In genomic region chr5:75355236-75355635, GRCh38 we compare ENCODE assay signal across 2 cellular contexts.
TF ChIP-seq lines count a peak whose summit lies in the region.

No MANE protein-coding gene starts in this region.

TF ChIP-seq in A549, 52 proteins besides CTCF, POLR2A, EP300 and RAD21:
- TF ChIP-seq HEYL (CRISPR knock-in tag; IDR thresholded peaks at IDR 0.05) (no peak), RARB (CRISPR knock-in tag; IDR thresholded peaks at IDR 0.05) (no peak), MAX (IDR thresholded peaks at IDR 0.05) (no peak), RFX5 (IDR thresholded peaks at IDR 0.05) (no peak), TP53 (CRISPR knock-in tag; IDR thresholded peaks at IDR 0.05) (no peak), NFE2L2 (conservative IDR thresholded peaks at IDR 0.05; ENCODE audit: low read length) (no peak), NR3C1 (IDR thresholded peaks at IDR 0.05) (no peak), CEBPB (IDR thresholded peaks at IDR 0.05) (no peak)

TF ChIP-seq in IMR-90, 13 proteins besides CTCF, POLR2A, EP300 and RAD21:
- no peak for TF ChIP-seq CEBPB (IDR thresholded peaks at IDR 0.05; ENCODE audit: low read depth, low read length)
- TF ChIP-seq RCOR1 (IDR thresholded peaks at IDR 0.05; ENCODE audit: insufficient replicate concordance, low read length): no peak
- no peak for TF ChIP-seq MAZ (IDR thresholded peaks at IDR 0.05; ENCODE audit: borderline replicate concordance, low read depth, low read length)
- no peak for TF ChIP-seq CHD1 (IDR thresholded peaks at IDR 0.05; ENCODE audit: low read depth, low read length)
- TF ChIP-seq USF2 (IDR thresholded peaks at IDR 0.05; ENCODE audit: low read depth, low read length): no peak
- no peak for TF ChIP-seq RFX5 (IDR thresholded peaks at IDR 0.05; ENCODE audit: low read depth, low read length)
- TF ChIP-seq NFE2L2 (IDR thresholded peaks at IDR 0.05; ENCODE audit: low read depth, low read length): no peak
- TF ChIP-seq, protein P1, sequence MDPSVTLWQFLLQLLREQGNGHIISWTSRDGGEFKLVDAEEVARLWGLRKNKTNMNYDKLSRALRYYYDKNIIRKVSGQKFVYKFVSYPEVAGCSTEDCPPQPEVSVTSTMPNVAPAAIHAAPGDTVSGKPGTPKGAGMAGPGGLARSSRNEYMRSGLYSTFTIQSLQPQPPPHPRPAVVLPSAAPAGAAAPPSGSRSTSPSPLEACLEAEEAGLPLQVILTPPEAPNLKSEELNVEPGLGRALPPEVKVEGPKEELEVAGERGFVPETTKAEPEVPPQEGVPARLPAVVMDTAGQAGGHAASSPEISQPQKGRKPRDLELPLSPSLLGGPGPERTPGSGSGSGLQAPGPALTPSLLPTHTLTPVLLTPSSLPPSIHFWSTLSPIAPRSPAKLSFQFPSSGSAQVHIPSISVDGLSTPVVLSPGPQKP (IDR thresholded peaks at IDR 0.05; ENCODE audit: borderline replicate concordance, low read depth, low read length): no peak
- no peak for TF ChIP-seq FOS (IDR thresholded peaks at IDR 0.05; ENCODE audit: low read depth, low read length)
- no peak for TF ChIP-seq BHLHE40 (IDR thresholded peaks at IDR 0.05; ENCODE audit: low read depth, low read length)
- no peak for TF ChIP-seq MXI1 (IDR thresholded peaks at IDR 0.05; ENCODE audit: borderline replicate concordance, low read depth, low read length)
- TF ChIP-seq MAFK (IDR thresholded peaks at IDR 0.05; ENCODE audit: low read depth, low read length): no peak
- TF ChIP-seq SMC3 (IDR thresholded peaks at IDR 0.05; ENCODE audit: low read depth, low read length): no peak
